In the genomic region with DNA sequence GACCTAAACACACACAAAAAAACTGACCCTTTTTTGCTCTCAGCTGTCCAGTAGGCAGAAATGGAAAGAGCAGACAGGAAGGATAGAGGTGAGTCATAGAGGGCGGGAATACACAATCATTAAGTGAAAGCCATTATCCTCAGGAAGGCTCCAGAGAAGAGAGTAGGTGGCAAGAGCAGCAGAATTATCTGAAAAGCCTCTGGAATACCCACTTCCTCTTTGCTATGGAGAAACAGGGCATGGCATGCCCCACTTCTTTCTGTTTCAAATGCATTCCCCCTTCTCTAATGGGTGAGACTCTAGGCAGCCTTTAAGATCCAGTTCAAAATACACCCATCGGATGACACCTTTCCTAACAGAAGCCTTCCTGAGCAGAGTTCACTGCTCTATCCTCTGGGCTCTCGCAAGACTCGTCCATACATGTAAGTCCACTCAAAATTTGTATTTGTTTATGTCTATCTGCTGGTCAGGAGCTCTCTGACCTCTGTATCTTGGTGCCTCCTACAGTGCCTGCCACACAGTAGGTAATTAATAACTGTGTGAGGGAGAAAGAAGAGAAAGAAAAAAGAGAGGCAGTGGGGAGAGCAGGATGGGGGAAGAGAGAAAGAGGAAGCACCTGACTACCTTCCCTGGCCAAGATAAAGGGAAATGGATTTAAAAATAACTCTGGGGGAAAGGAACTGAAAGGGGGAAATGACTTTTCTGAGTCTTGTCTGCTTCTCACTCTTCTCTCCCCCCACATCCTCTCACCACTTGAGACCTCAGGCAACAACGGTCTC, we compare ENCODE assay signal across 6 cellular contexts. TPM values are rescaled to one million over a fixed set of nuclear protein-coding genes. Genes with fewer than 3 reads are reported as not detected.
A peak's percentile ranks its signal among the peaks of the same experiment; 100 is the strongest.
DNase-seq lines count a peak whose midpoint lies in the region; ATAC-seq and TF ChIP-seq lines count a peak whose summit lies in the region.

No MANE protein-coding gene starts in this region.

- H3K36me3 Mint-ChIP-seq in immature natural killer cell = no peaks in the 10 kb centered on the region

- peak overlapping the region; percentile 55 to 89 (median 68) for H3K27ac Mint-ChIP-seq in immature natural killer cell

- ATAC-seq in HG02840 (IDR thresholded peaks at IDR 0.05; ENCODE audit: low FRiP score, unreplicated experiment) = peak; percentile 49

- no peak for TF ChIP-seq CTCF in GM13977 (IDR thresholded peaks at IDR 0.05; ENCODE audit: extremely low read depth, insufficient read depth, missing control alignments)

- H3K4me1 Mint-ChIP-seq in immature natural killer cell = peaks cover 25 to 27% of the 10 kb centered on the region in 2 donors

- peaks cover 0 to 2% (median 0%) of the 10 kb centered on the region in 3 donors for H3K27me3 Mint-ChIP-seq in immature natural killer cell (ENCODE audit: low read depth in 3 of 3)

- in situ Hi-C loops in GM13977 (cut with MboI; ENCODE audit: low pct_unique_long_range_greater_than_20kb, low sequenced_read_pairs, unreplicated experiment) = no loop called here

- no peaks in the 10 kb centered on the region for H3K9me3 Mint-ChIP-seq in immature natural killer cell

- H3K4me3 Mint-ChIP-seq in immature natural killer cell = peak overlapping the region in 3 of 5 donors; percentile 16 to 43 (median 33)

- DNase-seq in GM13977 (ENCODE audit: low spot score) (peak; percentile 76), RPMI8226 (peak; percentile 48), immature natural killer cell (peak in 1 of 3 donors; percentile 11), NCI-H2107 treated with DMSO at 0.1 percent for 48 hours (lab: John Stamatoyannopoulos, UW; ENCODE audit: unreplicated experiment) (no peak), activated gamma-delta T cell treated with Interleukin-2 at 50 U/mL for 16 hours (no peak)

RNA-seq across cellular contexts. Expression of gene KLHL33, which starts 8.5 kb away (rescaled TPM):
- under 1 TPM in 1 of 3 donors, not detected in 2; 0.21 TPM for polyA plus RNA-seq in immature natural killer cell

RNA-seq across cellular contexts. Expression of gene TEP1, which starts 14.1 kb away (rescaled TPM):
- 1 to 10 TPM in 2 of 3 donors, not detected in 1; 4.2 to 8.1 TPM for polyA plus RNA-seq in immature natural killer cell

RNA-seq across cellular contexts. Expression of gene OSGEP, which starts 27.2 kb away (rescaled TPM):
- polyA plus RNA-seq in immature natural killer cell = 10 to 100 TPM; 40.2 to 49.4 (median 45.5) TPM

RNA-seq across cellular contexts. Expression of gene APEX1, which starts 27.6 kb away (rescaled TPM):
- polyA plus RNA-seq in immature natural killer cell = 10 to 100 TPM; 85.6 to 95.6 (median 93.3) TPM

RNA-seq across cellular contexts. Expression of gene PIP4P1, which starts 33.8 kb away (rescaled TPM):
- polyA plus RNA-seq in immature natural killer cell = 10 to 100 TPM; 17.7 to 29.2 (median 26.2) TPM

Comparison
In these comparisons a context has a peak if more than half of its experiments do, and no peak if none do; other contexts are left out.
1. DNase-seq: peak in GM13977 (single experiment) and RPMI8226 (single experiment); none in NCI-H2107 treated with DMSO at 0.1 percent for 48 hours (single experiment) and activated gamma-delta T cell treated with Interleukin-2 at 50 U/mL for 16 hours (single experiment).